21 cellular contexts compared by ENCODE assay signal in genomic region chr11:92826597-92826996, GRCh38.
DNase-seq lines count a peak whose midpoint lies in the region; ATAC-seq and TF ChIP-seq lines count a peak whose summit lies in the region.
"Had no signal": no experiment of that assay in that cellular context is flagged by ENCODE, and none has a peak within 500 bp of the region (broad histone marks: within the 10 kb centered on the region; RNA-seq: fewer than 3 reads in every experiment).

No MANE protein-coding gene starts in this region.

- intact Hi-C loops in CD14-positive monocyte (cut with micrococcal nuclease), result no loop called here

- H3K4me3 ChIP-seq in DND-41 (ENCODE audit: low read depth in 1 of 2, low read length in 2 of 2) (no peak overlapping the region), mesendoderm (ENCODE audit: low read length) (no peak overlapping the region)
- H3K4me3 ChIP-seq: GM23248, Peyer's patch had no signal

- H3K56ac ChIP-seq in H9 (ENCODE audit: insufficient read length, low read depth, low read length), result no peak overlapping the region
- no peak overlapping the region for H3K56ac ChIP-seq in mesendoderm (ENCODE audit: low read length)

- no peaks in the 10 kb centered on the region for H3K27me3 ChIP-seq in DND-41 (ENCODE audit: insufficient read depth, low read length, poor library complexity)
- no peaks in the 10 kb centered on the region for H3K27me3 ChIP-seq in H9 (ENCODE audit: insufficient read depth, low read length)
- H3K27me3 ChIP-seq in mesendoderm (ENCODE audit: insufficient read depth, low read length, poor library complexity), result no peaks in the 10 kb centered on the region
- H3K27me3 ChIP-seq: Peyer's patch had no signal

- H3K4me2 ChIP-seq in DND-41 (ENCODE audit: insufficient read depth, low read length), result no peak overlapping the region
- no peak overlapping the region for H3K4me2 ChIP-seq in H9 (ENCODE audit: insufficient read depth, insufficient read length, low read length)
- H3K4me2 ChIP-seq in mesendoderm (ENCODE audit: low read length), result no peak overlapping the region
- H3K4me2 ChIP-seq: KMS-11 had no signal

- DNase-seq in DND-41 (peak; percentile 32), H9 (no peak), mesendoderm (peak; percentile 53), GOT3 (lab: John Stamatoyannopoulos, UW) (no peak), CD14-positive monocyte (ENCODE audit: low spot score) (no peak), NCI-H1436 (lab: John Stamatoyannopoulos, UW) (no peak)
- DNase-seq: CD8-positive, alpha-beta T cell; GF-D8; MV-4-11; NCI-H1436 treated with DMSO at 0.1 percent for 48 hours; NCI-H510A; NCI-H82; Peyer's patch; T-helper 1 cell had no signal

- no peaks in the 10 kb centered on the region for H3K79me1 ChIP-seq in H9 (ENCODE audit: insufficient read depth, low read depth, low read length, poor library complexity, severe bottlenecking)
- no peaks in the 10 kb centered on the region for H3K79me1 ChIP-seq in mesendoderm (ENCODE audit: low read length)

- no peaks in the 10 kb centered on the region for H3K9me3 Mint-ChIP-seq in H9
- H3K9me3 Mint-ChIP-seq in CD14-positive monocyte, result peaks cover 0 to 4% (median 0%) of the 10 kb centered on the region in 7 donors
- H3K9me3 Mint-ChIP-seq: CD8-positive, alpha-beta T cell had no signal

- H2AK5ac ChIP-seq in H9 (ENCODE audit: insufficient read length, low read length) (no peak overlapping the region), mesendoderm (ENCODE audit: low read length) (no peak overlapping the region)

- H4K91ac ChIP-seq in H9 (ENCODE audit: insufficient read length, low read depth, low read length), result no peak overlapping the region

- H3K27ac Mint-ChIP-seq in H9, result 0 out of 7 replicates have a peak overlapping the region, but pooled peaks of 1 of the 3 experiments have one; percentile 2
- no peak overlapping the region for H3K27ac Mint-ChIP-seq in CD14-positive monocyte
- H3K27ac Mint-ChIP-seq: CD8-positive, alpha-beta T cell had no signal

- H3K4me1 Mint-ChIP-seq in H9, result peaks cover 24 to 26% of the 10 kb centered on the region in 2 experiments
- H3K4me1 Mint-ChIP-seq in CD14-positive monocyte, result no peaks in the 10 kb centered on the region

- H2BK20ac ChIP-seq in H9 (ENCODE audit: low read depth, low read length, poor library complexity, severe bottlenecking), result no peak overlapping the region

- H3K18ac ChIP-seq in H9 (ENCODE audit: insufficient read length, low read depth, low read length) (no peak overlapping the region), mesendoderm (ENCODE audit: low read length) (no peak overlapping the region)

- H2BK5ac ChIP-seq in H9 (ENCODE audit: insufficient read length, low read length), result no peak overlapping the region
- H2BK5ac ChIP-seq in mesendoderm (ENCODE audit: low read length), result no peak overlapping the region

- H2BK120ac ChIP-seq in H9 (ENCODE audit: low read depth, low read length, poor library complexity, severe bottlenecking), result no peak overlapping the region
- H2BK120ac ChIP-seq in mesendoderm (ENCODE audit: low read depth, low read length), result no peak overlapping the region

- peak overlapping the region; percentile 34; the same call in 1 of the 2 replicates for H2AFZ ChIP-seq in DND-41 (ENCODE audit: low read depth, low read length)
- no peak overlapping the region for H2AFZ ChIP-seq in H9 (ENCODE audit: low read length)
- H2AFZ ChIP-seq: GM23248 had no signal

- no peak overlapping the region for H3K4ac ChIP-seq in H9 (ENCODE audit: low read depth, low read length)
- no peak overlapping the region for H3K4ac ChIP-seq in mesendoderm (ENCODE audit: low read depth, low read length)

- H3K9me3 ChIP-seq in DND-41 (ENCODE audit: insufficient read depth, low read length, severe bottlenecking) (no peaks in the 10 kb centered on the region), H9 (ENCODE audit: control insufficient read depth, low read depth, low read length) (no peaks in the 10 kb centered on the region)
- H3K9me3 ChIP-seq: Peyer's patch had no signal

- no peaks in the 10 kb centered on the region for H3K36me3 ChIP-seq in DND-41 (ENCODE audit: insufficient read depth, low read length)
- no peaks in the 10 kb centered on the region for H3K36me3 ChIP-seq in mesendoderm (ENCODE audit: control insufficient read depth, insufficient read depth, low read length)
- H3K36me3 ChIP-seq: Peyer's patch had no signal

- H4K20me1 ChIP-seq in DND-41 (ENCODE audit: insufficient read depth, low read length) (no peaks in the 10 kb centered on the region), H9 (ENCODE audit: control insufficient read depth, insufficient read depth, insufficient read length) (no peaks in the 10 kb centered on the region)

- ATAC-seq in DND-41 (ENCODE audit: insufficient read depth, low read depth) (peak; percentile 61), HG03196 (IDR thresholded peaks at IDR 0.05; ENCODE audit: unreplicated experiment) (no peak)
- ATAC-seq: CD8-positive, alpha-beta T cell; HepG2; Right ventricle myocardium inferior had no signal

- H3K4me1 ChIP-seq in DND-41 (ENCODE audit: insufficient read depth, low read length) (peaks cover 14% of the 10 kb centered on the region), H9 (ENCODE audit: insufficient read depth, low read length) (peaks cover 6% of the 10 kb centered on the region; the same call in 1 of the 2 replicates), mesendoderm (ENCODE audit: control insufficient read depth, low read depth, low read length) (peaks cover 9% of the 10 kb centered on the region)
- H3K4me1 ChIP-seq: Peyer's patch had no signal

- H3K79me2 ChIP-seq in DND-41 (ENCODE audit: insufficient read depth, low read length), result no peaks in the 10 kb centered on the region
- H3K79me2 ChIP-seq in H9 (ENCODE audit: insufficient read depth, low read length), result no peaks in the 10 kb centered on the region
- H3K79me2 ChIP-seq in mesendoderm (ENCODE audit: control insufficient read depth, insufficient read depth, low read length), result no peaks in the 10 kb centered on the region

- H3K9ac ChIP-seq in DND-41 (ENCODE audit: low read depth, low read length) (no peak overlapping the region), H9 (ENCODE audit: extremely low read depth, insufficient read length, low read length) (no peak overlapping the region), mesendoderm (ENCODE audit: low read length) (no peak overlapping the region)
- H3K9ac ChIP-seq: GM23248, KMS-11 had no signal

- H2BK15ac ChIP-seq in H9 (ENCODE audit: low read depth, low read length) (no peak overlapping the region), mesendoderm (replicated peaks; ENCODE audit: low read depth) (no peak overlapping the region)

- H3K27me3 Mint-ChIP-seq in H9 (ENCODE audit: low read depth) (no peaks in the 10 kb centered on the region), CD14-positive monocyte (ENCODE audit: low read depth in 3 of 3) (no peaks in the 10 kb centered on the region)

- H3K4me3 Mint-ChIP-seq in H9, result no peak overlapping the region
- H3K4me3 Mint-ChIP-seq in CD14-positive monocyte, result no peak overlapping the region
- H3K4me3 Mint-ChIP-seq: CD8-positive, alpha-beta T cell had no signal

- H4K8ac ChIP-seq in H9 (replicated peaks; ENCODE audit: insufficient read length, low read depth, low read length) (no peak overlapping the region), mesendoderm (ENCODE audit: low read depth, low read length) (no peak overlapping the region)

- TF ChIP-seq CTCF in DND-41 (IDR thresholded peaks at IDR 0.05; ENCODE audit: borderline replicate concordance, extremely low read depth, low read length, poor library complexity, severe bottlenecking) (peak; percentile 64), H9 (conservative IDR thresholded peaks at IDR 0.05) (peak; percentile 31; the same call in 1 of the 3 replicates), VCaP (conservative IDR thresholded peaks at IDR 0.05) (no peak), CD14-positive monocyte (IDR thresholded peaks at IDR 0.05) (no peak)

- no peak overlapping the region for H2BK12ac ChIP-seq in H9 (ENCODE audit: insufficient read length, low read depth, low read length)

- peaks cover 0 to 4% (median 3%) of the 10 kb centered on the region in 3 experiments; a peak in 3 of 7 replicates for H3K36me3 Mint-ChIP-seq in H9 (ENCODE audit: insufficient read depth in 1 of 3, low read depth in 3 of 3)
- H3K36me3 Mint-ChIP-seq in CD14-positive monocyte, result no peaks in the 10 kb centered on the region
- H3K36me3 Mint-ChIP-seq: CD8-positive, alpha-beta T cell had no signal

- no peak overlapping the region for H3T11ph ChIP-seq in H9 (ENCODE audit: low read length)

- H3K27ac ChIP-seq in DND-41 (ENCODE audit: low read length), result peak overlapping the region; percentile 8; the same call in 1 of the 2 replicates
- H3K27ac ChIP-seq in H9 (ENCODE audit: insufficient read length, low read depth, low read length), result no peak overlapping the region
- peak overlapping the region; percentile 37 for H3K27ac ChIP-seq in VCaP
- H3K27ac ChIP-seq in mesendoderm (ENCODE audit: low read depth, low read length), result no peak overlapping the region
- H3K27ac ChIP-seq: GM23248, KMS-11, Peyer's patch, SK-N-MC had no signal

- no peak overlapping the region for H3K14ac ChIP-seq in H9 (ENCODE audit: insufficient read depth, low read length)

- no peak overlapping the region for H3K23ac ChIP-seq in H9 (ENCODE audit: insufficient read length, low read depth, low read length)
- no peak overlapping the region for H3K23ac ChIP-seq in mesendoderm (ENCODE audit: low read length)

- no CpG with 5 or more reads among the region's 1 CpG for WGBS in H9 (ENCODE audit: extremely low coverage, insufficient read length, low lambda C conversion rate)
- no CpG with 5 or more reads among the region's 1 CpG for WGBS in mesendoderm (ENCODE audit: extremely low coverage, insufficient coverage, low lambda C conversion rate)

- H4K5ac ChIP-seq in H9 (ENCODE audit: insufficient read length, low read depth, low read length), result no peak overlapping the region
- H4K5ac ChIP-seq in mesendoderm (ENCODE audit: low read length), result no peak overlapping the region

- no peaks in the 10 kb centered on the region for H3K23me2 ChIP-seq in H9 (ENCODE audit: insufficient read length, low read depth, low read length, poor library complexity, severe bottlenecking)

Comparison
In these comparisons a context has a peak if more than half of its experiments do, and no peak if none do; other contexts are left out.
1. DNase-seq: peak in DND-41 (single experiment) and mesendoderm (single experiment); none in H9 (single experiment), GOT3 (single experiment), CD14-positive monocyte (single experiment) and NCI-H1436 (single experiment).
2. H3K27ac ChIP-seq: peak in DND-41 (single experiment) and VCaP (single experiment); none in H9 (single experiment) and mesendoderm (single experiment).
3. CTCF ChIP-seq: peak in DND-41 (single experiment) and H9 (single experiment); none in VCaP (single experiment) and CD14-positive monocyte (single experiment).